ENCODE assay signal across 15 cellular contexts in the genomic region with DNA sequence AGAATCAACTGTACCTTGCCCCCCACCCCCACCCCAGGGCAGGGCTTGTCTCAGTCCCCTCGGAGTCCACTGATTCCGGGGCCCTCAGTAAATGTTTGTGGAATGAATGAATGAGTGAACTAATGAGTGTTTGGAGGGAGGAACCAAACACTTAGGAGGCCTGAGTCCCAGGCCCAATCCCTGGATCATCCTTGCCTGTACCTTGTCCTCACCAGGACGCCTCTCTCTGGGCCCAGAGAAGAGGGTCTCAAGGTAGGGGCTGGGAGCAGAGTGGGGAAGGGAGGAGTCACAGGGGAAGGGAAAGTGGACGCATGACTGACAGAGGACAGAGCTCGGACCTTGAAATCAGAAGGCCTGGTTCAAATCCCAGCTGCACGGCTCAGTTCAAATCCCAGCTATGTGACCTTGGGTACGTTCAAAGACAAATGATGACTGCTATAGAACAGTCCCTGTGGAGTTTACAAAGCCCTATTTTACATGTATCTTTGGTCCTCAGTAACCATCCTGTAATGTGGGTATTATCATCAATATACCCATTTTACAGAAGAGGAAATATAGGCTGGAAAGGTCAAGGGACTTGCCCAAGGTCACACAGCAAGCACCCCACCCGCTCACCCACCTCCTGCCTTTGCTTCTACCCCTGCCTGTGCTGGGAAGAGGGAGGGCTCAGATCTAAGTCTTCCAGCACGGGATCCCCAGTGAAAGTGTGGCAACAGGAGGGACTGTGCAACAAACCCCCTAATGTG. TPM values are rescaled to one million over a fixed set of nuclear protein-coding genes. Genes with fewer than 3 reads are reported as not detected.
DNase-seq lines count a peak whose midpoint lies in the region; ATAC-seq, FAIRE-seq and TF ChIP-seq lines count a peak whose summit lies in the region.
"Had no signal": no experiment of that assay in that cellular context is flagged by ENCODE, and none has a peak within 500 bp of the region (broad histone marks: within the 10 kb centered on the region; RNA-seq: fewer than 3 reads in every experiment).

No MANE protein-coding gene starts in this region.

- TF ChIP-seq RAD21 in GM12878 (IDR thresholded peaks at IDR 0.05; ENCODE audit: insufficient read depth, low read depth, low read length), result no peak

- H4K8ac ChIP-seq in neuronal stem cell (ENCODE audit: low read depth, low read length), result no peak overlapping the region

- no peak overlapping the region for H3K14ac ChIP-seq in neuronal stem cell (ENCODE audit: low read length)

- H2BK12ac ChIP-seq in neuronal stem cell (ENCODE audit: low read length), result no peak overlapping the region

- H3K23ac ChIP-seq in neuronal stem cell (ENCODE audit: low read depth, low read length, poor library complexity), result peak overlapping the region; percentile 29

- H3K27me3 ChIP-seq in GM12878 (replicated peaks in 1 of 2; ENCODE audit: control insufficient read depth in 2 of 2, insufficient read depth in 2 of 2, low read length in 1 of 2) (no peaks in the 10 kb centered on the region), neuronal stem cell (ENCODE audit: control insufficient read depth in 3 of 3, insufficient read depth in 3 of 3, low read depth in 1 of 3, low read length in 3 of 3) (peaks cover 0 to 43% (median 0%) of the 10 kb centered on the region in 3 experiments)

- H2BK120ac ChIP-seq in neuronal stem cell (ENCODE audit: low read depth, low read length), result no peak overlapping the region

- 71% methylated on average over 9 of the region's 9 CpGs for WGBS in GM12878 (ENCODE audit: insufficient coverage, insufficient replicate concordance, low lambda C conversion rate, missing lambda C conversion rate)
- no CpG with 5 or more reads among the region's 9 CpGs for WGBS in neuronal stem cell (ENCODE audit: extremely low coverage in 2 of 2, insufficient read length in 2 of 2, insufficient replicate concordance in 1 of 2), 2 donors

- CTCF ChIA-PET in GM12878 (lab: Yijun Ruan, JAX), result interaction anchor here (0.9 to 1.1 kb wide), 2 partner anchors 40 to 46 kb away, joined by 3 read pairs; no protein-coding TSS in a partner anchor

- SMC1A ChIA-PET in GM12878 (lab: Charles Lee; ENCODE audit: uncharacterized antibody, unreplicated experiment), result no interaction called here

- RAD21 ChIA-PET in GM12878 (lab: Charles Lee; ENCODE audit: unreplicated experiment), result no interaction called here

- H3K4ac ChIP-seq in neuronal stem cell (ENCODE audit: low read length), result no peak overlapping the region

- in situ Hi-C loops in GM12878 (cut with MboI), result no loop called here

- no peak overlapping the region for H4K91ac ChIP-seq in neuronal stem cell (ENCODE audit: low read depth, low read length, poor library complexity)

- H3K9me3 ChIP-seq in GM12878 (replicated peaks; ENCODE audit: control insufficient read depth, insufficient read depth, low read length), result no peaks in the 10 kb centered on the region
- H3K9me3 ChIP-seq in neuronal stem cell (replicated peaks in 1 of 2; ENCODE audit: control insufficient read depth in 2 of 2, insufficient read depth in 1 of 2, low read depth in 1 of 2, low read length in 2 of 2), result peaks cover 0 to 2% of the 10 kb centered on the region in 2 donors

- peak overlapping the region; percentile 38 for H2BK15ac ChIP-seq in neuronal stem cell (ENCODE audit: low read length)

- H3K27ac ChIP-seq in GM12878 (ENCODE audit: control insufficient read depth, insufficient read depth) (no peak overlapping the region), neuronal stem cell (replicated peaks; ENCODE audit: low read length) (no peak overlapping the region), caudate nucleus (ENCODE audit: low read depth, low read length) (no peak overlapping the region)
- H3K27ac ChIP-seq: GM23248 had no signal

- no peak for TF ChIP-seq EP300 in GM12878 (IDR thresholded peaks at IDR 0.05; ENCODE audit: borderline replicate concordance in 1 of 2, control insufficient read depth in 1 of 2, low read depth in 2 of 2, low read length in 2 of 2)

- no peaks in the 10 kb centered on the region for H3K79me2 ChIP-seq in GM12878 (ENCODE audit: control insufficient read depth, insufficient read depth, low read length)

- H3K79me1 ChIP-seq in neuronal stem cell (ENCODE audit: low read depth, low read length), result no peaks in the 10 kb centered on the region

- no peak overlapping the region for H3K4me2 ChIP-seq in GM12878 (ENCODE audit: control insufficient read depth, insufficient read depth)
- no peak overlapping the region for H3K4me2 ChIP-seq in neuronal stem cell (ENCODE audit: insufficient read depth, low read length, poor library complexity, severe bottlenecking)

- TF ChIP-seq CTCF in D721Med (IDR thresholded peaks at IDR 0.05; ENCODE audit: insufficient read depth, missing control alignments), result no peak
- no peak for TF ChIP-seq CTCF in GM12878 (IDR thresholded peaks at IDR 0.05 in 2 of 3, conservative IDR thresholded peaks at IDR 0.05 in 1 of 3; ENCODE audit: control insufficient read depth in 2 of 3, extremely low read depth in 1 of 3, insufficient read depth in 1 of 3, low read depth in 3 of 3, low read length in 3 of 3)

- POLR2A ChIA-PET in GM12878 (lab: Charles Lee), result interaction anchor here (1.0 kb wide), 1 partner anchor 39 kb away, joined by 3 read pairs; no protein-coding TSS in a partner anchor

- H2AK5ac ChIP-seq in neuronal stem cell (ENCODE audit: low read depth, low read length), result peak overlapping the region; percentile 74

- H3K9ac ChIP-seq in GM12878 (ENCODE audit: control insufficient read depth, insufficient read depth, low read length), result no peak overlapping the region
- peak overlapping the region; percentile 32 for H3K9ac ChIP-seq in neuronal stem cell (ENCODE audit: low read depth, low read length, poor library complexity)
- H3K9ac ChIP-seq: GM23248 had no signal

- no peaks in the 10 kb centered on the region for H4K20me1 ChIP-seq in GM12878 (ENCODE audit: control insufficient read depth, insufficient read depth)

- no peak for TF ChIP-seq POLR2A in GM12878 (IDR thresholded peaks at IDR 0.05; ENCODE audit: low read depth, low read length)

- DNase-seq in D721Med (ENCODE audit: insufficient read length, low spot score) (peak; percentile 15), GM12878 (ENCODE audit: low read depth, low spot score) (no peak), neuronal stem cell (ENCODE audit: low spot score) (no peak), caudate nucleus (lab: John Stamatoyannopoulos, UW) (no peak), inferior parietal cortex (ENCODE audit: extremely low spot score) (no peak)
- DNase-seq: AML-193, DMS79, GM23248, NCI-H1105 treated with DMSO at 0.1 percent for 48 hours, NCI-H1694 treated with DMSO at 0.1 percent for 48 hours, NCI-H2107, NCI-H226, NCI-H524 treated with DMSO at 0.1 percent for 48 hours had no signal

- no peak overlapping the region for H2BK5ac ChIP-seq in neuronal stem cell (ENCODE audit: low read length)

- H2AFZ ChIP-seq in GM12878 (ENCODE audit: control insufficient read depth, low read depth, low read length), result no peak overlapping the region
- H2AFZ ChIP-seq in neuronal stem cell (ENCODE audit: low read length), result no peak overlapping the region
- H2AFZ ChIP-seq: GM23248 had no signal

- ATAC-seq in GM12878, result no peak
- ATAC-seq: HCT116 had no signal

- H3K18ac ChIP-seq in neuronal stem cell (ENCODE audit: low read length), result no peak overlapping the region

- BruUV-seq in GM12878 (replicated peaks; lab: Mats Ljungman, UMichigan), result no TSS peak

- H3K4me3 ChIP-seq in GM12878 (no peak overlapping the region), neuronal stem cell (ENCODE audit: low read length in 2 of 2) (no peak overlapping the region)
- H3K4me3 ChIP-seq: GM23248 had no signal

- FAIRE-seq in D721Med (lab: Jason Lieb, UNC) (no peak), GM12878 (lab: Jason Lieb, UNC) (peak; percentile 13)

- peaks cover 36% of the 10 kb centered on the region for H3K4me1 ChIP-seq in GM12878 (ENCODE audit: control insufficient read depth, insufficient read depth, low read length)
- H3K4me1 ChIP-seq in neuronal stem cell (ENCODE audit: control insufficient read depth in 2 of 2, insufficient read depth in 1 of 2, low read depth in 1 of 2, low read length in 2 of 2), result peaks cover 0 to 7% of the 10 kb centered on the region in 2 donors

- no peaks in the 10 kb centered on the region for H3K36me3 ChIP-seq in GM12878 (ENCODE audit: control insufficient read depth in 2 of 2, insufficient read depth in 2 of 2, low read length in 1 of 2)
- no peaks in the 10 kb centered on the region for H3K36me3 ChIP-seq in neuronal stem cell (replicated peaks in 1 of 2; ENCODE audit: control insufficient read depth in 2 of 2, insufficient read depth in 2 of 2, low read length in 2 of 2)

- intact Hi-C loops in GM12878 (cut with micrococcal nuclease; ENCODE audit: unreplicated experiment), result no loop called here

RNA-seq across cellular contexts. Expression of gene SLC4A1, which starts 18.3 kb away (rescaled TPM):
- total RNA-seq in GM12878 (2013; cell fraction: nucleolus; rRNA removed), result not detected in 2 replicates
- not detected in 2 replicates for total RNA-seq in GM12878 (2014; rRNA removed)
- total RNA-seq in GM12878 (2014; rRNA removed; fragmentation: Illumina TruSeq; extraction: Trizol), result not detected in 2 replicates
- not detected in 2 replicates for total RNA-seq in GM12878 (2021)
- polyA plus RNA-seq in GM12878 (2011; ENCODE audit: low read depth), result not detected
- polyA plus RNA-seq in GM12878 (2011; rRNA removed), result not detected in 2 replicates
- not detected in 2 replicates for polyA plus RNA-seq in GM12878 (2011; cell fraction: cytosol; rRNA removed)
- not detected in 2 replicates for polyA plus RNA-seq in GM12878 (2011; cell fraction: nucleus; rRNA removed)
- polyA plus RNA-seq in GM12878 (2012), result 0.03 TPM in 1 of 2 replicates, not detected in the other
- not detected in 2 replicates for polyA plus RNA-seq in GM12878 (2014; fragmentation: Illumina TruSeq; extraction: Trizol)
- polyA plus RNA-seq in GM12878 (2014; fragmentation: Nextera tagmentation; extraction: Ambion mirVana), result not detected
- 0.03 and 0.04 TPM in 2 replicates for polyA plus RNA-seq in GM12878 (2014; rRNA removed)
- polyA plus RNA-seq in GM12878 (2016; fragmentation: Nextera tagmentation; extraction: Ambion mirVana), result not detected
- not detected in 2 replicates for polyA minus RNA-seq in GM12878 (2011; rRNA and poly(A)+ RNA removed)
- not detected in 2 replicates for polyA minus RNA-seq in GM12878 (2011; cell fraction: cytosol; rRNA and poly(A)+ RNA removed)
- not detected in 2 replicates for polyA minus RNA-seq in GM12878 (2011; cell fraction: nucleus; rRNA and poly(A)+ RNA removed)
- polyA plus RNA-seq in neuronal stem cell (2013, experiment 1 of 2), result 0.03 TPM
- not detected for polyA plus RNA-seq in neuronal stem cell (2013, experiment 2 of 2)
- total RNA-seq: GM23248, HT1080 had no signal
- polyA plus RNA-seq: GM23248 had no signal

RNA-seq across cellular contexts. Expression of gene UBTF, which starts 30.2 kb away (rescaled TPM):
- total RNA-seq in GM12878 (2013; cell fraction: nucleolus; rRNA removed), result 81.2 and 86.5 TPM in 2 replicates
- total RNA-seq in GM12878 (2014; rRNA removed), result 91.9 and 92.2 TPM in 2 replicates
- total RNA-seq in GM12878 (2014; rRNA removed; fragmentation: Illumina TruSeq; extraction: Trizol), result 71.8 and 80.6 TPM in 2 replicates
- total RNA-seq in GM12878 (2021), result 118 and 124 TPM in 2 replicates
- 26.0 TPM for polyA plus RNA-seq in GM12878 (2011; ENCODE audit: low read depth)
- 28.5 and 32.9 TPM in 2 replicates for polyA plus RNA-seq in GM12878 (2011; rRNA removed)
- 26.6 and 28.2 TPM in 2 replicates for polyA plus RNA-seq in GM12878 (2011; cell fraction: cytosol; rRNA removed)
- polyA plus RNA-seq in GM12878 (2011; cell fraction: nucleus; rRNA removed), result 60.3 and 110 TPM in 2 replicates
- 43.0 and 54.3 TPM in 2 replicates for polyA plus RNA-seq in GM12878 (2012)
- 78.4 and 110 TPM in 2 replicates for polyA plus RNA-seq in GM12878 (2014; fragmentation: Illumina TruSeq; extraction: Trizol)
- polyA plus RNA-seq in GM12878 (2014; fragmentation: Nextera tagmentation; extraction: Ambion mirVana), result 1 to 10 TPM; 2.2 to 4.3 TPM
- 79.5 and 89.3 TPM in 2 replicates for polyA plus RNA-seq in GM12878 (2014; rRNA removed)
- polyA plus RNA-seq in GM12878 (2016; fragmentation: Nextera tagmentation; extraction: Ambion mirVana), result 10 to 100 TPM; 77.0 to 79.8 TPM
- 22.5 and 30.8 TPM in 2 replicates for polyA minus RNA-seq in GM12878 (2011; rRNA and poly(A)+ RNA removed)
- 12.6 and 18.1 TPM in 2 replicates for polyA minus RNA-seq in GM12878 (2011; cell fraction: cytosol; rRNA and poly(A)+ RNA removed)
- polyA minus RNA-seq in GM12878 (2011; cell fraction: nucleus; rRNA and poly(A)+ RNA removed), result 29.5 and 60.7 TPM in 2 replicates
- 26.7 TPM for polyA plus RNA-seq in neuronal stem cell (2013, experiment 1 of 2)
- 27.4 TPM for polyA plus RNA-seq in neuronal stem cell (2013, experiment 2 of 2)

RNA-seq across cellular contexts. Expression of gene ATXN7L3, which starts 50.0 kb away (rescaled TPM):
- 40.9 and 44.3 TPM in 2 replicates for total RNA-seq in GM12878 (2013; cell fraction: nucleolus; rRNA removed)
- total RNA-seq in GM12878 (2014; rRNA removed), result 35.4 and 41.2 TPM in 2 replicates
- total RNA-seq in GM12878 (2014; rRNA removed; fragmentation: Illumina TruSeq; extraction: Trizol), result 26.8 and 27.6 TPM in 2 replicates
- total RNA-seq in GM12878 (2021), result 75.5 and 78.7 TPM in 2 replicates
- 13.0 TPM for polyA plus RNA-seq in GM12878 (2011; ENCODE audit: low read depth)
- 36.1 and 41.3 TPM in 2 replicates for polyA plus RNA-seq in GM12878 (2011; rRNA removed)
- 42.6 TPM in 2 replicates for polyA plus RNA-seq in GM12878 (2011; cell fraction: cytosol; rRNA removed)
- 96.8 and 107 TPM in 2 replicates for polyA plus RNA-seq in GM12878 (2011; cell fraction: nucleus; rRNA removed)
- 24.0 and 30.1 TPM in 2 replicates for polyA plus RNA-seq in GM12878 (2012)
- polyA plus RNA-seq in GM12878 (2014; fragmentation: Illumina TruSeq; extraction: Trizol), result 27.7 and 37.9 TPM in 2 replicates
- polyA plus RNA-seq in GM12878 (2014; fragmentation: Nextera tagmentation; extraction: Ambion mirVana), result 1 to 10 TPM in 1 of 2 experiments, under 1 TPM in 1; 0.71 to 2.3 TPM
- 44.8 and 48.6 TPM in 2 replicates for polyA plus RNA-seq in GM12878 (2014; rRNA removed)
- 1 to 10 TPM; 6.8 to 8.8 TPM for polyA plus RNA-seq in GM12878 (2016; fragmentation: Nextera tagmentation; extraction: Ambion mirVana)
- 39.7 and 45.8 TPM in 2 replicates for polyA minus RNA-seq in GM12878 (2011; rRNA and poly(A)+ RNA removed)
- polyA minus RNA-seq in GM12878 (2011; cell fraction: cytosol; rRNA and poly(A)+ RNA removed), result 11.5 and 13.8 TPM in 2 replicates
- polyA minus RNA-seq in GM12878 (2011; cell fraction: nucleus; rRNA and poly(A)+ RNA removed), result 30.8 and 60.6 TPM in 2 replicates
- polyA plus RNA-seq in neuronal stem cell (2013, experiment 1 of 2), result 45.0 TPM
- 44.5 TPM for polyA plus RNA-seq in neuronal stem cell (2013, experiment 2 of 2)

RNA-seq across cellular contexts. Expression of gene RUNDC3A, which starts 58.7 kb away (rescaled TPM):
- not detected in 2 replicates for total RNA-seq in GM12878 (2013; cell fraction: nucleolus; rRNA removed)
- total RNA-seq in GM12878 (2014; rRNA removed), result not detected in 2 replicates
- not detected in 2 replicates for total RNA-seq in GM12878 (2014; rRNA removed; fragmentation: Illumina TruSeq; extraction: Trizol)
- total RNA-seq in GM12878 (2021), result not detected in 2 replicates
- polyA plus RNA-seq in GM12878 (2011; ENCODE audit: low read depth), result not detected
- polyA plus RNA-seq in GM12878 (2011; rRNA removed), result 0.07 TPM in 1 of 2 replicates, not detected in the other
- not detected in 2 replicates for polyA plus RNA-seq in GM12878 (2011; cell fraction: cytosol; rRNA removed)
- not detected in 2 replicates for polyA plus RNA-seq in GM12878 (2011; cell fraction: nucleus; rRNA removed)
- polyA plus RNA-seq in GM12878 (2012), result 0.08 and 0.39 TPM in 2 replicates
- not detected in 2 replicates for polyA plus RNA-seq in GM12878 (2014; fragmentation: Illumina TruSeq; extraction: Trizol)
- not detected for polyA plus RNA-seq in GM12878 (2014; fragmentation: Nextera tagmentation; extraction: Ambion mirVana)
- polyA plus RNA-seq in GM12878 (2014; rRNA removed), result 0.36 TPM in 1 of 2 replicates, not detected in the other
- polyA plus RNA-seq in GM12878 (2016; fragmentation: Nextera tagmentation; extraction: Ambion mirVana), result under 1 TPM in 1 of 2 experiments, not detected in 1; 0.17 TPM
- not detected in 2 replicates for polyA minus RNA-seq in GM12878 (2011; rRNA and poly(A)+ RNA removed)
- not detected in 2 replicates for polyA minus RNA-seq in GM12878 (2011; cell fraction: cytosol; rRNA and poly(A)+ RNA removed)
- polyA minus RNA-seq in GM12878 (2011; cell fraction: nucleus; rRNA and poly(A)+ RNA removed), result not detected in 2 replicates
- 0.25 TPM for polyA plus RNA-seq in neuronal stem cell (2013, experiment 1 of 2)
- polyA plus RNA-seq in neuronal stem cell (2013, experiment 2 of 2), result 0.19 TPM
